In the genomic region with DNA sequence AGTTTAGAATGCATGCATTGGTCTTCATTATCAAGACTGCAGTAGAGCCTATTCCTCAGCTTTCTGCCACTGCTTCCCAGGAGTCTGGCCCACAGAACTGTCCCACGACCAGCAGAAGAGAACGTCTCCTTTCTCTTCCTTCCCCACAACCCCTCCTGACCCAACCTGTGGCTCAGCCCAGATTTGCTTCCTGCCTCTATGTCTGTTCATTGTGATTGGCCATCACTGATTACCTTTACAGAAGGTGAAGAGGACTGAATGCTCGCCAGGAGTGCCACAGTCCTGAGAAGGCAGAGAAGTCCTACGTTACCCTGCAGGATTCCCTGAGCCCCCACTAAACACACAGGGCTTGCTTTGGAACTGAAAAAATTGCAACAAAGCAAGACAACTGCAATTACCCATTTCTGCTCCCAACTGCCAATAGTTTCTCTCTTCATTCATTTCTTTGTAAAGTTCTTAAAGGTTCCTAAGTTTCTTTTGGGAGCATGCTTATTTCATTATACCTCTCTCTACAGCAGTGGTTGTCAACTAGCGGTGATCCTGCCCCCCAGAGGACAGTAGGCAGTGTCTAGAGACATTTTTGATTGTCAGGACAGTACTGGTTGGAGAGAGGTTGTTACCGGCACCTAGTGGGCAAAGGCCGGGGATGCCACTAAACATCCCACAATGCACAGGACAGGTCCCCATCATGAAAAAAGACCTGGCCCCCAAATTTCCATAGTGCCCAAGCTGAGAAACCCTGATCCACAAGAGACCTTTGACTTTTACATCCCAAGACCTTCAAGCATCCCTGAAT, we compare ENCODE assay signal across 8 cellular contexts. TPM values are rescaled to one million over a fixed set of nuclear protein-coding genes. Genes with fewer than 3 reads are reported as not detected.
DNase-seq lines count a peak whose midpoint lies in the region; ATAC-seq, FAIRE-seq and TF ChIP-seq lines count a peak whose summit lies in the region.

No MANE protein-coding gene starts in this region.

- no peaks in the 10 kb centered on the region for H3K27me3 Mint-ChIP-seq in CD8-positive, alpha-beta T cell (ENCODE audit: low read depth)
- no peaks in the 10 kb centered on the region for H3K27me3 Mint-ChIP-seq in type B pancreatic cell

- TF ChIP-seq CTCF in CD8-positive, alpha-beta T cell (IDR thresholded peaks at IDR 0.05), result peak; percentile 18
- peak; percentile 64 for TF ChIP-seq CTCF in HL-60 (IDR thresholded peaks at IDR 0.05; ENCODE audit: insufficient read depth, low read length)
- peak; percentile 63 for TF ChIP-seq CTCF in type B pancreatic cell (conservative IDR thresholded peaks at IDR 0.05)
- TF ChIP-seq CTCF in pancreas (IDR thresholded peaks at IDR 0.05), result no peak

- intact Hi-C loops in CD8-positive, alpha-beta T cell (cut with DNase I, micrococcal nuclease), result loop anchor here in 1 of 2 experiments (10.0 kb wide), 1 partner anchor 396 kb away; no protein-coding TSS in a partner anchor
- intact Hi-C loops in head of caudate nucleus (cut with DNase I) (no loop called here), pancreas (cut with DNase I) (no loop called here)

- H3K27me3 ChIP-seq in CD8-positive, alpha-beta T cell (ENCODE audit: insufficient read depth, low read length), result no peaks in the 10 kb centered on the region
- H3K27me3 ChIP-seq in HL-60 (ENCODE audit: insufficient read depth, poor library complexity, severe bottlenecking), result no peaks in the 10 kb centered on the region
- no peaks in the 10 kb centered on the region for H3K27me3 ChIP-seq in pancreas

- CTCF ChIA-PET in CD8-positive, alpha-beta T cell (lab: Charles Lee), result interaction anchor here (0.7 to 16.5 kb wide), 12 partner anchors 10 to 123 kb away, joined by 3 to 196 read pairs (median 10); partner anchors contain the start of gene RAB37

- peak overlapping the region; percentile 47 for H3K27ac ChIP-seq in CD8-positive, alpha-beta T cell (ENCODE audit: low read depth, low read length)
- peak overlapping the region; percentile 63 for H3K27ac ChIP-seq in HL-60 (replicated peaks)
- peak overlapping the region in 1 of 4 donors; percentile 37 for H3K27ac ChIP-seq in pancreas

- DNase-seq in CD8-positive, alpha-beta T cell, result peak in 1 of 7 experiments; percentile 44
- peak in 1 of 2 experiments; percentile 66 for DNase-seq in HL-60 (ENCODE audit: low read depth in 1 of 2, low spot score in 1 of 2)
- peak; percentile 74 for DNase-seq in SW480 (ENCODE audit: low spot score)
- DNase-seq in head of caudate nucleus, result peak in 34 of 42 donors; percentile 40 to 83 (median 58)
- DNase-seq in type B pancreatic cell (ENCODE audit: extremely low spot score, unreplicated experiment), result no peak
- DNase-seq in pancreas, result no peak
- DNase-seq in mesenteric fat pad (ENCODE audit: low spot score), result no peak

- WGBS in pancreas, 2 donors, result 66 to 69% methylated on average over 7 of the region's 7 CpGs

- peaks cover 54% of the 10 kb centered on the region for H3K4me1 ChIP-seq in CD8-positive, alpha-beta T cell (ENCODE audit: insufficient read depth, low read length)
- peaks cover 0 to 9% (median 6%) of the 10 kb centered on the region in 3 donors for H3K4me1 ChIP-seq in pancreas

- peak overlapping the region; percentile 72 for H3K4me3 Mint-ChIP-seq in CD8-positive, alpha-beta T cell
- H3K4me3 Mint-ChIP-seq in type B pancreatic cell, result no peak overlapping the region

- H3K36me3 ChIP-seq in CD8-positive, alpha-beta T cell (ENCODE audit: insufficient read depth, low read length), result no peaks in the 10 kb centered on the region
- H3K36me3 ChIP-seq in pancreas, result no peaks in the 10 kb centered on the region

- peak overlapping the region; percentile 6 for H3K4me3 ChIP-seq in CD8-positive, alpha-beta T cell (ENCODE audit: low read depth, low read length)
- no peak overlapping the region for H3K4me3 ChIP-seq in HL-60 (replicated peaks; ENCODE audit: insufficient read depth, low read length)
- H3K4me3 ChIP-seq in pancreas, result no peak overlapping the region

- FAIRE-seq in pancreas (lab: Jason Lieb, UNC), result no peak

- H3K36me3 Mint-ChIP-seq in CD8-positive, alpha-beta T cell, result peaks cover 32% of the 10 kb centered on the region
- H3K36me3 Mint-ChIP-seq in type B pancreatic cell, result peaks cover 9% of the 10 kb centered on the region

- peak; percentile 11 for ATAC-seq in CD8-positive, alpha-beta T cell
- no peak for ATAC-seq in pancreas
- ATAC-seq in HG02642 (IDR thresholded peaks at IDR 0.05; ENCODE audit: poor library complexity, unreplicated experiment), result no peak

- no peaks in the 10 kb centered on the region for H3K9me3 Mint-ChIP-seq in CD8-positive, alpha-beta T cell
- H3K9me3 Mint-ChIP-seq in type B pancreatic cell, result no peaks in the 10 kb centered on the region

- POLR2A ChIA-PET in CD8-positive, alpha-beta T cell (lab: Charles Lee), result interaction anchor here (0.6 to 2.9 kb wide), 10 partner anchors 9 to 374 kb away, joined by 3 to 17 read pairs (median 4); partner anchors contain the start of genes FDXR and RAB37

- no peaks in the 10 kb centered on the region for H3K9me3 ChIP-seq in CD8-positive, alpha-beta T cell (ENCODE audit: low read length)
- H3K9me3 ChIP-seq in pancreas, result no peaks in the 10 kb centered on the region

- peak overlapping the region; percentile 95 for H3K27ac Mint-ChIP-seq in CD8-positive, alpha-beta T cell
- H3K27ac Mint-ChIP-seq in type B pancreatic cell, result no peak overlapping the region

- peaks cover 80% of the 10 kb centered on the region for H3K4me1 Mint-ChIP-seq in CD8-positive, alpha-beta T cell (ENCODE audit: low read depth)
- peaks cover 23% of the 10 kb centered on the region for H3K4me1 Mint-ChIP-seq in type B pancreatic cell (ENCODE audit: unreplicated experiment)

RNA-seq across cellular contexts. Expression of gene NAT9, which starts 4.5 kb away (rescaled TPM):
- total RNA-seq in CD8-positive, alpha-beta T cell, result 10 to 100 TPM; 37.9 to 41.1 TPM
- total RNA-seq in type B pancreatic cell (ENCODE audit: low replicate concordance) (54.7 and 67.2 TPM in 2 replicates), pancreas (10 to 100 TPM; 14.4 to 27.6 (median 22.4) TPM), mesenteric fat pad (37.8 TPM)
- polyA plus RNA-seq in pancreas, result 10 to 100 TPM; 38.3 to 38.5 TPM

RNA-seq across cellular contexts. Expression of gene NHERF1, which starts 32.2 kb away (rescaled TPM):
- total RNA-seq in CD8-positive, alpha-beta T cell, result 10 to 100 TPM; 72.5 to 73.7 TPM
- 86.9 and 157 TPM in 2 replicates for total RNA-seq in type B pancreatic cell (ENCODE audit: low replicate concordance)
- total RNA-seq in pancreas, result 10 to 100 TPM; 40.1 to 78.5 (median 55.9) TPM
- 10 to 100 TPM; 48.9 to 91.9 TPM for polyA plus RNA-seq in pancreas
- total RNA-seq in mesenteric fat pad, result 13.9 TPM

RNA-seq across cellular contexts. Expression of gene RAB37, which starts 43.6 kb away (rescaled TPM):
- 10 to 100 TPM; 33.7 to 36.0 TPM for total RNA-seq in CD8-positive, alpha-beta T cell
- total RNA-seq in type B pancreatic cell (ENCODE audit: low replicate concordance) (3.4 and 4.2 TPM in 2 replicates), pancreas (1 to 10 TPM in 3 of 6 donors, under 1 TPM in 3; 0.79 to 1.8 (median 1.2) TPM), mesenteric fat pad (1.3 TPM)
- polyA plus RNA-seq in pancreas, result 1 to 10 TPM; 1.3 to 3.1 TPM

Comparison
In these comparisons a context has a peak if more than half of its experiments do, and no peak if none do; other contexts are left out.
1. DNase-seq: peak in SW480 (single experiment) and head of caudate nucleus (34 of 42); none in type B pancreatic cell (single experiment), pancreas (0 of 6) and mesenteric fat pad (single experiment).
2. CTCF ChIP-seq: peak in CD8-positive, alpha-beta T cell (single experiment), HL-60 (single experiment) and type B pancreatic cell (single experiment); none in pancreas (0 of 4).